In genomic region chr11:62752177-62752785, GRCh38 we compare ENCODE assay signal across 16 cellular contexts. TPM values are rescaled to one million over a fixed set of nuclear protein-coding genes. Genes with fewer than 3 reads are reported as not detected.
DNase-seq lines count a peak whose midpoint lies in the region; ATAC-seq and TF ChIP-seq lines count a peak whose summit lies in the region.
"Had no signal": no experiment of that assay in that cellular context is flagged by ENCODE, and none has a peak within 500 bp of the region (broad histone marks: within the 10 kb centered on the region; RNA-seq: fewer than 3 reads in every experiment).

No MANE protein-coding gene starts in this region.

- intact Hi-C loops in activated CD4-positive, alpha-beta T cell treated with anti-CD3 and anti-CD28 coated beads, Interleukin-2, amount 10 ng/mL, durations not matched to agents 24 days and 14 days (cut with micrococcal nuclease), result no loop called here

- H3K36me3 Mint-ChIP-seq in activated CD4-positive, alpha-beta T cell treated with anti-CD3 and anti-CD28 coated beads, Interleukin-2, amount 10 ng/mL, durations not matched to agents 24 days and 14 days (ENCODE audit: low read depth), result peaks cover 9% of the 10 kb centered on the region
- peaks cover 19% of the 10 kb centered on the region for H3K36me3 Mint-ChIP-seq in activated T-helper 17 cell treated with anti-CD3 and anti-CD28 coated beads, Interleukin-2, amount 50 U/mL, for 72 hours (ENCODE audit: low read depth)
- H3K36me3 Mint-ChIP-seq in neural crest cell (ENCODE audit: low read depth), result peaks cover 2% of the 10 kb centered on the region

- peak overlapping the region in 1 of 11 experiments; percentile 26; a peak in 1 of 22 replicates for H3K27ac ChIP-seq in BLaER1 treated with 17β-estradiol and CSF1 and Interleukin-3, amounts not matched to agents 10 nM and 100 nM

- peaks cover 42 to 69% (median 53%) of the 10 kb centered on the region in 10 experiments for H3K4me1 ChIP-seq in BLaER1 treated with 17β-estradiol and CSF1 and Interleukin-3, amounts not matched to agents 10 nM and 100 nM

- no peak overlapping the region for H3K27ac Mint-ChIP-seq in activated CD4-positive, alpha-beta T cell treated with anti-CD3 and anti-CD28 coated beads, Interleukin-2, amount 10 ng/mL, durations not matched to agents 24 days and 14 days
- no peak overlapping the region for H3K27ac Mint-ChIP-seq in activated T-helper 17 cell treated with anti-CD3 and anti-CD28 coated beads, Interleukin-2, amount 50 U/mL, for 72 hours
- H3K27ac Mint-ChIP-seq in neural crest cell (ENCODE audit: unreplicated experiment), result no peak overlapping the region

- no peaks in the 10 kb centered on the region for H3K27me3 ChIP-seq in BLaER1 treated with 17β-estradiol and CSF1 and Interleukin-3, amounts not matched to agents 10 nM and 100 nM
- H3K27me3 ChIP-seq: colonic mucosa had no signal

- peaks cover 18% of the 10 kb centered on the region for H3K4me1 Mint-ChIP-seq in activated CD4-positive, alpha-beta T cell treated with anti-CD3 and anti-CD28 coated beads, Interleukin-2, amount 10 ng/mL, durations not matched to agents 24 days and 14 days
- peaks cover 10% of the 10 kb centered on the region for H3K4me1 Mint-ChIP-seq in activated T-helper 17 cell treated with anti-CD3 and anti-CD28 coated beads, Interleukin-2, amount 50 U/mL, for 72 hours
- H3K4me1 Mint-ChIP-seq in neural crest cell, result peaks cover 37% of the 10 kb centered on the region

- ATAC-seq in activated T-helper 17 cell treated with anti-CD3 and anti-CD28 coated beads, Interleukin-2, amount 50 U/mL, for 72 hours (replicated peaks), result no peak
- ATAC-seq: K562 had no signal

- no peaks in the 10 kb centered on the region for H3K27me3 Mint-ChIP-seq in activated CD4-positive, alpha-beta T cell treated with anti-CD3 and anti-CD28 coated beads, Interleukin-2, amount 10 ng/mL, durations not matched to agents 24 days and 14 days
- no peaks in the 10 kb centered on the region for H3K27me3 Mint-ChIP-seq in activated T-helper 17 cell treated with anti-CD3 and anti-CD28 coated beads, Interleukin-2, amount 50 U/mL, for 72 hours
- no peaks in the 10 kb centered on the region for H3K27me3 Mint-ChIP-seq in neural crest cell (ENCODE audit: low read depth)

- peaks cover 0 to 27% (median 0%) of the 10 kb centered on the region in 11 experiments; a peak in 5 of 22 replicates for H4K20me1 ChIP-seq in BLaER1 treated with 17β-estradiol and CSF1 and Interleukin-3, amounts not matched to agents 10 nM and 100 nM

- H3K36me3 ChIP-seq in BLaER1 treated with 17β-estradiol and CSF1 and Interleukin-3, amounts not matched to agents 10 nM and 100 nM, result peaks cover 10 to 43% (median 18%) of the 10 kb centered on the region in 11 experiments; a peak in 19 of 22 replicates
- H3K36me3 ChIP-seq: colonic mucosa had no signal

- peak overlapping the region; percentile 98 for H3K4me3 Mint-ChIP-seq in activated CD4-positive, alpha-beta T cell treated with anti-CD3 and anti-CD28 coated beads, Interleukin-2, amount 10 ng/mL, durations not matched to agents 24 days and 14 days
- H3K4me3 Mint-ChIP-seq in activated T-helper 17 cell treated with anti-CD3 and anti-CD28 coated beads, Interleukin-2, amount 50 U/mL, for 72 hours, result peak overlapping the region; percentile 86
- H3K4me3 Mint-ChIP-seq in neural crest cell, result peak overlapping the region; percentile 44
- H3K4me3 Mint-ChIP-seq: CD14-positive monocyte had no signal

- H3K9ac ChIP-seq in BLaER1 treated with 17β-estradiol and CSF1 and Interleukin-3, amounts not matched to agents 10 nM and 100 nM, result peak overlapping the region in 10 of 11 experiments; percentile 35 to 94 (median 88); a peak in 8 of 22 replicates

- no peaks in the 10 kb centered on the region for H3K9me3 Mint-ChIP-seq in activated CD4-positive, alpha-beta T cell treated with anti-CD3 and anti-CD28 coated beads, Interleukin-2, amount 10 ng/mL, durations not matched to agents 24 days and 14 days
- H3K9me3 Mint-ChIP-seq in activated T-helper 17 cell treated with anti-CD3 and anti-CD28 coated beads, Interleukin-2, amount 50 U/mL, for 72 hours, result no peaks in the 10 kb centered on the region
- no peaks in the 10 kb centered on the region for H3K9me3 Mint-ChIP-seq in neural crest cell
- H3K9me3 Mint-ChIP-seq: CD14-positive monocyte had no signal

- no peak for TF ChIP-seq CTCF in neural crest cell (conservative IDR thresholded peaks at IDR 0.05)

- no peak overlapping the region for H3K4me3 ChIP-seq in BLaER1 treated with 17β-estradiol and CSF1 and Interleukin-3, amounts not matched to agents 10 nM and 100 nM
- H3K4me3 ChIP-seq: K562 had no signal

- peak overlapping the region; percentile 18 to 97 (median 91); a peak in 20 of 22 replicates for H3K4me2 ChIP-seq in BLaER1 treated with 17β-estradiol and CSF1 and Interleukin-3, amounts not matched to agents 10 nM and 100 nM

- H3K9me3 ChIP-seq in BLaER1 treated with 17β-estradiol and CSF1 and Interleukin-3, amounts not matched to agents 10 nM and 100 nM (replicated peaks in 1 of 11), result no peaks in the 10 kb centered on the region
- H3K9me3 ChIP-seq: colonic mucosa had no signal

- no peak for DNase-seq in activated CD4-positive, alpha-beta T cell treated with anti-CD3 and anti-CD28 coated beads, Interleukin-2, amount 10 ng/mL, durations not matched to agents 24 days and 14 days
- DNase-seq in activated CD4-positive, alpha-beta T cell treated with anti-CD3 and anti-CD28 coated beads for 48 hours, result no peak
- DNase-seq in neural crest cell (ENCODE audit: low read depth, low spot score) (no peak), Ammon's horn (ENCODE audit: low spot score) (no peak), foreskin melanocyte (no peak), SKM-1 treated with dmso at 0.1 percent for 144 hours (lab: John Stamatoyannopoulos, UW; ENCODE audit: unreplicated experiment) (no peak)
- DNase-seq: activated T-cell treated with anti-CD3 and anti-CD28 coated beads for 4 hours; colonic mucosa; erythroblast; NCI-H2029 treated with DMSO at 0.1 percent for 48 hours; SHP77 treated with DMSO at 0.1 percent for 48 hours; stimulated activated CD4-positive, alpha-beta T cell treated with anti-CD3 and anti-CD28 coated beads, Interleukin-12 subunit alpha, Interleukin-12 subunit beta, amount 100 ng/mL, for 4 hours had no signal

RNA-seq across cellular contexts. Expression of gene ZBTB3, which starts 1.7 kb away (rescaled TPM):
- 7.5 and 11.1 TPM in 2 replicates for total RNA-seq in activated CD4-positive, alpha-beta T cell treated with anti-CD3 and anti-CD28 coated beads, Interleukin-2, amount 10 ng/mL, durations not matched to agents 24 days and 14 days
- total RNA-seq in activated T-helper 17 cell treated with anti-CD3 and anti-CD28 coated beads, Interleukin-2, amount 50 U/mL, for 72 hours, result 10 to 100 TPM; 12.8 to 13.9 TPM
- 11.5 and 16.1 TPM in 2 replicates for total RNA-seq in neural crest cell

RNA-seq across cellular contexts. Expression of gene POLR2G, which starts 9.1 kb away (rescaled TPM):
- 138 and 155 TPM in 2 replicates for total RNA-seq in activated CD4-positive, alpha-beta T cell treated with anti-CD3 and anti-CD28 coated beads, Interleukin-2, amount 10 ng/mL, durations not matched to agents 24 days and 14 days
- 100 to 1,000 TPM in 1 of 2 donors, 10 to 100 TPM in 1; 92.0 to 114 TPM for total RNA-seq in activated T-helper 17 cell treated with anti-CD3 and anti-CD28 coated beads, Interleukin-2, amount 50 U/mL, for 72 hours
- 161 and 175 TPM in 2 replicates for total RNA-seq in neural crest cell

RNA-seq across cellular contexts. Expression of gene TAF6L, which starts 18.9 kb away (rescaled TPM):
- 20.1 and 20.2 TPM in 2 replicates for total RNA-seq in activated CD4-positive, alpha-beta T cell treated with anti-CD3 and anti-CD28 coated beads, Interleukin-2, amount 10 ng/mL, durations not matched to agents 24 days and 14 days
- 10 to 100 TPM; 14.1 to 27.5 TPM for total RNA-seq in activated T-helper 17 cell treated with anti-CD3 and anti-CD28 coated beads, Interleukin-2, amount 50 U/mL, for 72 hours
- 50.5 and 52.0 TPM in 2 replicates for total RNA-seq in neural crest cell

RNA-seq across cellular contexts. Expression of gene TTC9C, which starts 24.0 kb away (rescaled TPM):
- total RNA-seq in activated CD4-positive, alpha-beta T cell treated with anti-CD3 and anti-CD28 coated beads, Interleukin-2, amount 10 ng/mL, durations not matched to agents 24 days and 14 days, result 32.7 and 33.3 TPM in 2 replicates
- total RNA-seq in activated T-helper 17 cell treated with anti-CD3 and anti-CD28 coated beads, Interleukin-2, amount 50 U/mL, for 72 hours, result 10 to 100 TPM; 49.9 to 56.2 TPM
- 44.7 and 49.2 TPM in 2 replicates for total RNA-seq in neural crest cell

RNA-seq across cellular contexts. Expression of gene HNRNPUL2, which starts 25.0 kb away (rescaled TPM):
- 60.5 and 60.6 TPM in 2 replicates for total RNA-seq in activated CD4-positive, alpha-beta T cell treated with anti-CD3 and anti-CD28 coated beads, Interleukin-2, amount 10 ng/mL, durations not matched to agents 24 days and 14 days
- 10 to 100 TPM; 54.0 to 60.1 TPM for total RNA-seq in activated T-helper 17 cell treated with anti-CD3 and anti-CD28 coated beads, Interleukin-2, amount 50 U/mL, for 72 hours
- 79.6 and 80.7 TPM in 2 replicates for total RNA-seq in neural crest cell

Comparison
In these comparisons a context has a peak if more than half of its experiments do, and no peak if none do; other contexts are left out.
1. H3K4me3 Mint-ChIP-seq: peak in every context shown above with its lines; median percentile 98 in activated CD4-positive, alpha-beta T cell treated with anti-CD3 and anti-CD28 coated beads, Interleukin-2, amount 10 ng/mL, durations not matched to agents 24 days and 14 days; 86 in activated T-helper 17 cell treated with anti-CD3 and anti-CD28 coated beads, Interleukin-2, amount 50 U/mL, for 72 hours; 44 in neural crest cell.